Comparison of ENCODE assay signal across 21 cellular contexts in genomic region chr16:84534815-84535214, GRCh38. TPM values are rescaled to one million over a fixed set of nuclear protein-coding genes. Genes with fewer than 3 reads are reported as not detected.
DNase-seq lines count a peak whose midpoint lies in the region; ATAC-seq and TF ChIP-seq lines count a peak whose summit lies in the region.
"Had no signal": no experiment of that assay in that cellular context is flagged by ENCODE, and none has a peak within 500 bp of the region (broad histone marks: within the 10 kb centered on the region; RNA-seq: fewer than 3 reads in every experiment).

No MANE protein-coding gene starts in this region.

- H3K79me1 ChIP-seq in IMR-90 (ENCODE audit: low read depth in 1 of 2, low read length in 2 of 2): no peaks in the 10 kb centered on the region; a peak in 1 of 4 replicates

- CTCF ChIA-PET in IMR-90 (lab: Yijun Ruan, JAX): no interaction called here

- H3K4me1 ChIP-seq in BLaER1 treated with 17β-estradiol and CSF1 and Interleukin-3, amounts not matched to agents 10 nM and 100 nM: peaks cover 28 to 59% (median 37%) of the 10 kb centered on the region in 10 experiments
- H3K4me1 ChIP-seq in IMR-90 (ENCODE audit: control insufficient read depth, insufficient read depth, low read length) (peaks cover 17% of the 10 kb centered on the region), endodermal cell (ENCODE audit: control insufficient read depth, insufficient read depth, low read length) (peaks cover 12% of the 10 kb centered on the region), neural progenitor cell (peaks cover 65% of the 10 kb centered on the region), breast epithelium (peaks cover 9 to 12% of the 10 kb centered on the region in 2 donors)
- H3K4me1 ChIP-seq: BE2C had no signal

- no peak overlapping the region for H2BK5ac ChIP-seq in IMR-90 (ENCODE audit: low read depth, low read length, poor library complexity, severe bottlenecking)

- no peak overlapping the region for H3K9ac ChIP-seq in BLaER1 treated with 17β-estradiol and CSF1 and Interleukin-3, amounts not matched to agents 10 nM and 100 nM
- H3K9ac ChIP-seq in IMR-90 (ENCODE audit: low read depth, low read length) (no peak overlapping the region), endodermal cell (ENCODE audit: extremely low read depth, low read length, poor library complexity, severe bottlenecking) (no peak overlapping the region), neural progenitor cell (no peak overlapping the region)

- WGBS in IMR-90 (ENCODE audit: extremely low coverage in 2 of 2, insufficient read length in 1 of 2), 2 experiments: 91 to 100% methylated on average over 1 to 3 of the region's 5 CpGs
- WGBS in endodermal cell (ENCODE audit: insufficient coverage in 1 of 2, insufficient read length in 1 of 2), 2 experiments: 57 to 70% methylated on average over 3 to 5 of the region's 5 CpGs

- H2BK120ac ChIP-seq in IMR-90 (ENCODE audit: low read depth, low read length): peak overlapping the region; percentile 2; the same call in 1 of the 2 replicates

- H2BK15ac ChIP-seq in IMR-90 (ENCODE audit: low read depth, low read length): peak overlapping the region; percentile 67; the same call in 1 of the 3 replicates

- H3F3A ChIP-seq in neural progenitor cell (ENCODE audit: low read depth): peaks cover 57% of the 10 kb centered on the region

- peaks cover 22% of the 10 kb centered on the region for H3K9me1 ChIP-seq in IMR-90 (ENCODE audit: insufficient read depth, low read length)

- H3K4me3 ChIP-seq in BLaER1 treated with 17β-estradiol and CSF1 and Interleukin-3, amounts not matched to agents 10 nM and 100 nM: no peak overlapping the region
- no peak overlapping the region for H3K4me3 ChIP-seq in IMR-90 (ENCODE audit: insufficient read depth, low read depth, low read length)
- H3K4me3 ChIP-seq in endodermal cell (ENCODE audit: low read length): no peak overlapping the region
- H3K4me3 ChIP-seq in neural progenitor cell: no peak overlapping the region
- H3K4me3 ChIP-seq in breast epithelium: no peak overlapping the region
- H3K4me3 ChIP-seq: PC-9, SJCRH30 had no signal

- H3K79me2 ChIP-seq in neural progenitor cell (ENCODE audit: low read depth): no peaks in the 10 kb centered on the region

- no peak overlapping the region for H3K27ac Mint-ChIP-seq in endodermal cell
- H3K27ac Mint-ChIP-seq in neural progenitor cell: peak overlapping the region; percentile 85
- H3K27ac Mint-ChIP-seq: CD4-positive, CD25-positive, alpha-beta regulatory T cell had no signal

- peak overlapping the region; percentile 94 for H2AK5ac ChIP-seq in IMR-90 (ENCODE audit: low read depth, low read length)

- peaks cover 7% of the 10 kb centered on the region for H3K9me3 Mint-ChIP-seq in endodermal cell
- H3K9me3 Mint-ChIP-seq in neural progenitor cell: peaks cover 11% of the 10 kb centered on the region

- no peak overlapping the region for H2AK9ac ChIP-seq in IMR-90 (replicated peaks; ENCODE audit: low read depth, low read length, poor library complexity)

- peaks cover 27% of the 10 kb centered on the region for H3K4me1 Mint-ChIP-seq in endodermal cell
- H3K4me1 Mint-ChIP-seq in neural progenitor cell: peaks cover 79% of the 10 kb centered on the region

- dilution Hi-C loops in IMR-90 (cut with HindIII; ENCODE audit: low sequenced_read_pairs, unreplicated experiment): no loop called here

- no peak for TF ChIP-seq POLR2A in IMR-90 (IDR thresholded peaks at IDR 0.05; ENCODE audit: low read depth, low read length)
- no peak for TF ChIP-seq POLR2A in breast epithelium (IDR thresholded peaks at IDR 0.05)

- ATAC-seq in IMR-90 (ENCODE audit: low read depth) (no peak), GM21619 (IDR thresholded peaks at IDR 0.05; ENCODE audit: unreplicated experiment) (no peak), GM18870 (IDR thresholded peaks at IDR 0.05; ENCODE audit: unreplicated experiment) (no peak), HG03135 (IDR thresholded peaks at IDR 0.05; ENCODE audit: unreplicated experiment) (no peak)
- ATAC-seq: Right ventricle myocardium inferior had no signal

- DNase-seq in IMR-90: no peak
- DNase-seq in endodermal cell: no peak
- DNase-seq in neural progenitor cell (ENCODE audit: low spot score): no peak
- DNase-seq in breast epithelium (ENCODE audit: low spot score in 2 of 2): no peak
- DNase-seq: 8988T; ACHN; BE2C; CD4-positive, CD25-positive, alpha-beta regulatory T cell; NCI-H1048; NCI-H1417; NCI-H1694; NCI-H2029 treated with DMSO at 0.1 percent for 48 hours; NCI-H2227 treated with DMSO at 0.1 percent for 48 hours; NCI-H526 treated with DMSO at 0.1 percent for 48 hours; PC-9; SJCRH30 had no signal

- peak overlapping the region; percentile 3 for H3K4ac ChIP-seq in IMR-90 (ENCODE audit: low read depth, low read length)

- no peaks in the 10 kb centered on the region for H3K27me3 ChIP-seq in BLaER1 treated with 17β-estradiol and CSF1 and Interleukin-3, amounts not matched to agents 10 nM and 100 nM
- H3K27me3 ChIP-seq in IMR-90 (ENCODE audit: control insufficient read depth, insufficient read depth, low read length) (no peaks in the 10 kb centered on the region), endodermal cell (ENCODE audit: control insufficient read depth, insufficient read depth, low read length, poor library complexity, severe bottlenecking) (no peaks in the 10 kb centered on the region), neural progenitor cell (no peaks in the 10 kb centered on the region), breast epithelium (no peaks in the 10 kb centered on the region)
- H3K27me3 ChIP-seq: BE2C, SJCRH30 had no signal

- BruUV-seq in IMR-90 (replicated peaks; lab: Mats Ljungman, UMichigan): no TSS peak

- H3K36me3 Mint-ChIP-seq in endodermal cell (ENCODE audit: low read depth) (no peaks in the 10 kb centered on the region), neural progenitor cell (peaks cover 5% of the 10 kb centered on the region)

- H3K56ac ChIP-seq in IMR-90 (ENCODE audit: extremely low read depth, insufficient read depth, low read length): no peak overlapping the region

- TF ChIP-seq RAD21 in IMR-90 (IDR thresholded peaks at IDR 0.05; ENCODE audit: low read length): no peak

- H4K20me1 ChIP-seq in BLaER1 treated with 17β-estradiol and CSF1 and Interleukin-3, amounts not matched to agents 10 nM and 100 nM: no peaks in the 10 kb centered on the region
- H4K20me1 ChIP-seq in IMR-90 (ENCODE audit: insufficient read depth, low read length) (no peaks in the 10 kb centered on the region), neural progenitor cell (ENCODE audit: low read depth) (no peaks in the 10 kb centered on the region)

- H3K4me3 Mint-ChIP-seq in endodermal cell (no peak overlapping the region), neural progenitor cell (no peak overlapping the region)
- H3K4me3 Mint-ChIP-seq: CD4-positive, CD25-positive, alpha-beta regulatory T cell had no signal

- H3K27me3 Mint-ChIP-seq in endodermal cell (ENCODE audit: insufficient read depth): no peaks in the 10 kb centered on the region
- H3K27me3 Mint-ChIP-seq in neural progenitor cell (ENCODE audit: insufficient read depth, low read depth): peaks cover 10% of the 10 kb centered on the region

- H4K91ac ChIP-seq in IMR-90 (ENCODE audit: insufficient read depth, low read depth, low read length): peak overlapping the region; percentile 29; the same call in 1 of the 2 replicates

- POLR2A ChIA-PET in IMR-90 (lab: Charles Lee; ENCODE audit: unreplicated experiment): no interaction called here

- intact Hi-C loops in IMR-90 (cut with micrococcal nuclease) (loop anchor here (5.0 kb wide), 1 partner anchor 62 kb away; no protein-coding TSS in a partner anchor), breast epithelium (cut with DNase I; ENCODE audit: low total_unique reads) (no loop called here)

- in situ Hi-C loops in IMR-90 (cut with MboI; ENCODE audit: low sequenced_read_pairs): no loop called here

- H3K14ac ChIP-seq in IMR-90 (replicated peaks; ENCODE audit: low read depth, low read length): no peak overlapping the region

- H3K27ac ChIP-seq in BLaER1 treated with 17β-estradiol and CSF1 and Interleukin-3, amounts not matched to agents 10 nM and 100 nM: 0 out of 22 replicates have a peak overlapping the region, but pooled peaks of 1 of the 11 experiments have one; percentile 5
- H3K27ac ChIP-seq in IMR-90 (ENCODE audit: insufficient read depth, low read length) (no peak overlapping the region), endodermal cell (ENCODE audit: low read depth, low read length) (peak overlapping the region; percentile 89), neural progenitor cell (no peak overlapping the region), breast epithelium (no peak overlapping the region)
- H3K27ac ChIP-seq: PC-9, SJCRH30 had no signal

- H4K5ac ChIP-seq in IMR-90 (ENCODE audit: low read depth, low read length): no peak overlapping the region

- H3K9me3 ChIP-seq in BLaER1 treated with 17β-estradiol and CSF1 and Interleukin-3, amounts not matched to agents 10 nM and 100 nM (replicated peaks in 1 of 11): peaks cover 5 to 13% (median 8%) of the 10 kb centered on the region in 11 experiments; a peak in 21 of 22 replicates
- peaks cover 2% of the 10 kb centered on the region for H3K9me3 ChIP-seq in IMR-90 (ENCODE audit: control insufficient read depth, insufficient read depth, low read length)
- H3K9me3 ChIP-seq in endodermal cell (ENCODE audit: control insufficient read depth, low read length): peaks cover 4% of the 10 kb centered on the region
- H3K9me3 ChIP-seq in neural progenitor cell (ENCODE audit: low read depth): no peaks in the 10 kb centered on the region
- H3K9me3 ChIP-seq in breast epithelium: no peaks in the 10 kb centered on the region
- H3K9me3 ChIP-seq: BE2C, SJCRH30 had no signal

- TF ChIP-seq CTCF in IMR-90 (conservative IDR thresholded peaks at IDR 0.05; ENCODE audit: low read depth, low read length) (no peak), endodermal cell (conservative IDR thresholded peaks at IDR 0.05) (no peak), neural progenitor cell (IDR thresholded peaks at IDR 0.05) (no peak), breast epithelium (IDR thresholded peaks at IDR 0.05) (no peak)

- no peak overlapping the region for H3K18ac ChIP-seq in IMR-90 (ENCODE audit: low read depth, low read length)

- H3K23ac ChIP-seq in IMR-90 (ENCODE audit: low read depth, low read length): no peak overlapping the region

- H2AFZ ChIP-seq in IMR-90 (replicated peaks; ENCODE audit: low read length, poor library complexity) (no peak overlapping the region), neural progenitor cell (replicated peaks) (no peak overlapping the region)
- H2AFZ ChIP-seq: PC-9 had no signal

- 0 out of 2 replicates have a peak overlapping the region, but pooled peaks have one; percentile 80 for H2BK20ac ChIP-seq in IMR-90 (ENCODE audit: low read depth, low read length)

- H3K36me3 ChIP-seq in BLaER1 treated with 17β-estradiol and CSF1 and Interleukin-3, amounts not matched to agents 10 nM and 100 nM: no peaks in the 10 kb centered on the region
- H3K36me3 ChIP-seq in IMR-90 (ENCODE audit: control insufficient read depth, insufficient read depth, low read length): no peaks in the 10 kb centered on the region
- H3K36me3 ChIP-seq in endodermal cell (ENCODE audit: control insufficient read depth, insufficient read depth, low read length): no peaks in the 10 kb centered on the region
- H3K36me3 ChIP-seq in neural progenitor cell: no peaks in the 10 kb centered on the region
- no peaks in the 10 kb centered on the region for H3K36me3 ChIP-seq in breast epithelium
- H3K36me3 ChIP-seq: BE2C, SJCRH30 had no signal

- peak overlapping the region in 1 of 2 experiments; percentile 33; a peak in 1 of 4 replicates for H4K8ac ChIP-seq in IMR-90 (ENCODE audit: low read depth in 2 of 2, low read length in 2 of 2)

- H3K4me2 ChIP-seq in BLaER1 treated with 17β-estradiol and CSF1 and Interleukin-3, amounts not matched to agents 10 nM and 100 nM: peak overlapping the region in 6 of 11 experiments; percentile 27 to 93 (median 66); a peak in 11 of 22 replicates
- H3K4me2 ChIP-seq in IMR-90 (ENCODE audit: low read depth, low read length): no peak overlapping the region
- H3K4me2 ChIP-seq in neural progenitor cell: peak overlapping the region; percentile 62
- H3K4me2 ChIP-seq: PC-9 had no signal

RNA-seq across cellular contexts. Expression of gene MEAK7, which starts 30.4 kb away (rescaled TPM):
- total RNA-seq in IMR-90 (2012; rRNA removed) (27.4 and 27.8 TPM in 2 replicates), endodermal cell (10 to 100 TPM; 30.3 to 34.9 TPM), neural progenitor cell (ENCODE audit: low replicate concordance) (18.4 and 22.5 TPM in 2 replicates), breast epithelium (10 to 100 TPM in 2 of 3 donors, 1 to 10 TPM in 1; 8.8 to 38.1 (median 17.4) TPM)
- polyA plus RNA-seq in IMR-90 (2012; rRNA removed): 36.0 and 39.0 TPM in 2 replicates
- 25.1 and 29.9 TPM in 2 replicates for polyA plus RNA-seq in IMR-90 (2012; cell fraction: cytosol; rRNA removed)
- polyA plus RNA-seq in IMR-90 (2012; cell fraction: nucleus; rRNA removed; ENCODE audit: low replicate concordance): 31.0 and 35.1 TPM in 2 replicates
- 16.1 TPM for polyA plus RNA-seq in endodermal cell (2013, experiment 1 of 2)
- 12.1 TPM for polyA plus RNA-seq in endodermal cell (2013, experiment 2 of 2)
